Comparison of ENCODE assay signal across 8 cellular contexts in the genomic region with DNA sequence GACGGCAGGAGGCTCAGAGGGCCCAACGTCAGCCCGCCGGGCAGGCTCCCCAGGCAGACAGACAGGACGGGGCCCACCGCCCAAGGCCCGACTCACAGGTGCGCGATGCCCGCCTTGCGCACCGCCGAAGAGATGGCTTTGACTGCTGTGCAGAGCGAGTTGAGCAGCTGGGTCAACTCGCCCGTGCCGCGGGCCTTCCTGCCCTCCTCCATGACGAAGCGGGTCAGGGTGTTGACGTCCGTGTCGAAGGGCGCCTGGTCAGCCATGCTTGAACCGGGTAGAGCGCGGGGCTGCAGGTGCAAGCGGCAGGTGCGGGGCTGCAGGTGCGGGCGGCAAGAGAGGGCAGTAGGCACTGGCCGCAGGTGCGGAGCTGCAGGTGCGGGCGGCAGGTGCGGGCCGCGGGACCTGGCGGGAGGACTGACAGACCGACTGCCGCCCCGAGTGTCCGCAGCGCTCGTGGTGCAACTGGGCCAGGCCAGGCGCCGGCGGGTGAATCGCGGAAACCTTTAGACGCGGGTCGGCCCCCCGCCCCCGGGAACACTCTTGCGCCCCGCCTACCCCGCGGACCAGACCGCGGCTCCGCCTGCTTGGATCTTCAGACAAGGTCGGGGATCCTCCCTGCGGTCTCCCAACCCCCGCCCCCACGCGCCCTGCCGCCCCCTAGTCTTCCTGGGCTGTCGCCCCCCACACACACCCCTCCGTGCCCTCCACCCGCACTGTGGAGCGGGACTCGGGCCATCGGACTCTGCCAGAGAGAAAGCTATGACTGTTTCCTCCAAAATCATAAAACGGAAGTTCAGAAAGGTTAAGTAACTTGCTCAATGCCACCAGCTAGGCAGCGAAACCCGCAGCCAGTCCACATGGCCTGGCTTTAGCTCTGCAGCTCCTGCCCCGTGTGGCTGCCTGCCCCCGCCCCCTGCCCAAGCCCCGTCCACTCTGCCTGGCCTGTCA. TPM values are rescaled to one million over a fixed set of nuclear protein-coding genes. Genes with fewer than 3 reads are reported as not detected.
DNase-seq lines count a peak whose midpoint lies in the region; ATAC-seq and TF ChIP-seq lines count a peak whose summit lies in the region.

A gene (minus strand): TSS at position 474 of the 951 bp plus-strand sequence. CDS start 208 bp downstream, at position 266.

- ATAC-seq in effector memory CD8-positive, alpha-beta T cell (replicated peaks), result peak; percentile 76
- peak; percentile 81 for ATAC-seq in mucosa of descending colon

- no peak for TF ChIP-seq CTCF in mucosa of descending colon (IDR thresholded peaks at IDR 0.05)
- TF ChIP-seq CTCF in stomach (IDR thresholded peaks at IDR 0.05), result no peak

- no peak for TF ChIP-seq EP300 in stomach (IDR thresholded peaks at IDR 0.05)

- WGBS in stomach, 5 donors, result 1 to 6% (median 3%) methylated on average over 28 to 80 of the region's 80 CpGs

- H3K36me3 ChIP-seq in mucosa of descending colon (ENCODE audit: low read depth) (no peaks in the 10 kb centered on the region), stomach (no peaks in the 10 kb centered on the region)

- DNase-seq in ELF-1 (ENCODE audit: low read depth, low spot score), result peak; percentile 39
- peak; percentile 52 for DNase-seq in HT-29 (ENCODE audit: low spot score)
- peak; percentile 52 for DNase-seq in activated CD4-positive, alpha-beta memory T cell treated with anti-CD3 and anti-CD28 coated beads for 36 hours
- peak; percentile 15 to 18 (median 17) for DNase-seq in effector memory CD8-positive, alpha-beta T cell
- DNase-seq in mucosa of descending colon, result peak; percentile 77 to 83 (median 83)
- peak; percentile 64 for DNase-seq in stomach
- no peak for DNase-seq in amniotic stem cell (lab: John Stamatoyannopoulos, UW)
- DNase-seq in AG08395 (ENCODE audit: low spot score), result no peak

- H3K9me3 ChIP-seq in mucosa of descending colon (no peaks in the 10 kb centered on the region), stomach (no peaks in the 10 kb centered on the region)

- POLR2A ChIA-PET in activated CD4-positive, alpha-beta memory T cell treated with anti-CD3 and anti-CD28 coated beads for 36 hours (lab: Charles Lee), result no interaction called here

- H3K4me1 ChIP-seq in mucosa of descending colon (ENCODE audit: low read depth), result peaks cover 15% of the 10 kb centered on the region
- H3K4me1 ChIP-seq in stomach, result peaks cover 0 to 37% (median 28%) of the 10 kb centered on the region in 4 donors

- TF ChIP-seq POLR2A in stomach (IDR thresholded peaks at IDR 0.05), result no peak

- peaks cover 0 to 8% (median 0%) of the 10 kb centered on the region in 3 donors for H3K27me3 ChIP-seq in stomach

- H3K36me3 Mint-ChIP-seq in activated CD4-positive, alpha-beta memory T cell treated with anti-CD3 and anti-CD28 coated beads for 36 hours, result no peaks in the 10 kb centered on the region
- H3K36me3 Mint-ChIP-seq in effector memory CD8-positive, alpha-beta T cell (ENCODE audit: insufficient read depth), result peaks cover 5% of the 10 kb centered on the region

- H3K4me3 ChIP-seq in mucosa of descending colon, result peak within 1 kb of the TSS; percentile 23
- H3K4me3 ChIP-seq in stomach, result peak within 1 kb of the TSS; percentile 58 to 76 (median 62)

- CTCF ChIA-PET in activated CD4-positive, alpha-beta memory T cell treated with anti-CD3 and anti-CD28 coated beads for 36 hours (lab: Charles Lee), result interaction anchor here (1.1 kb wide), 1 partner anchor 13 kb away, joined by 3 read pairs; no protein-coding TSS in a partner anchor

- peak within 1 kb of the TSS; percentile 28 for H3K27ac Mint-ChIP-seq in activated CD4-positive, alpha-beta memory T cell treated with anti-CD3 and anti-CD28 coated beads for 36 hours
- peak within 1 kb of the TSS; percentile 55 to 81 for H3K27ac Mint-ChIP-seq in effector memory CD8-positive, alpha-beta T cell

- peak within 1 kb of the TSS; percentile 83 for H3K4me3 Mint-ChIP-seq in activated CD4-positive, alpha-beta memory T cell treated with anti-CD3 and anti-CD28 coated beads for 36 hours
- H3K4me3 Mint-ChIP-seq in effector memory CD8-positive, alpha-beta T cell, result peak within 1 kb of the TSS; percentile 84 to 86

- peaks cover 5% of the 10 kb centered on the region for H3K27me3 Mint-ChIP-seq in activated CD4-positive, alpha-beta memory T cell treated with anti-CD3 and anti-CD28 coated beads for 36 hours
- peaks cover 11 to 12% of the 10 kb centered on the region in 2 donors for H3K27me3 Mint-ChIP-seq in effector memory CD8-positive, alpha-beta T cell

- intact Hi-C loops in activated CD4-positive, alpha-beta memory T cell treated with anti-CD3 and anti-CD28 coated beads for 36 hours (cut with micrococcal nuclease), result no loop called here
- intact Hi-C loops in mucosa of descending colon (cut with DNase I, micrococcal nuclease) (no loop called here), stomach (cut with DNase I; ENCODE audit: low total_unique reads) (no loop called here)

- peaks cover 18% of the 10 kb centered on the region for H3K4me1 Mint-ChIP-seq in activated CD4-positive, alpha-beta memory T cell treated with anti-CD3 and anti-CD28 coated beads for 36 hours (ENCODE audit: low read depth)
- peaks cover 9% of the 10 kb centered on the region in 2 donors for H3K4me1 Mint-ChIP-seq in effector memory CD8-positive, alpha-beta T cell (ENCODE audit: low read depth in 2 of 2)

- H3K9me3 Mint-ChIP-seq in activated CD4-positive, alpha-beta memory T cell treated with anti-CD3 and anti-CD28 coated beads for 36 hours, result no peaks in the 10 kb centered on the region
- H3K9me3 Mint-ChIP-seq in effector memory CD8-positive, alpha-beta T cell, result no peaks in the 10 kb centered on the region

- H3K27ac ChIP-seq in stomach, result peak within 1 kb of the TSS; percentile 78 to 89 (median 84)

RNA-seq across cellular contexts. Expression of the gene that starts here (rescaled TPM):
- 53.5 and 63.3 TPM in 2 replicates for total RNA-seq in HT-29 (2014; rRNA removed; shearing (Covaris generic))
- total RNA-seq in activated CD4-positive, alpha-beta memory T cell treated with anti-CD3 and anti-CD28 coated beads for 36 hours, result under 1 TPM; 0.62 to 0.68 TPM
- 10 to 100 TPM; 17.6 to 52.4 (median 48.6) TPM for total RNA-seq in mucosa of descending colon
- 10 to 100 TPM; 10.7 to 89.1 (median 35.1) TPM for total RNA-seq in stomach
- polyA plus RNA-seq in stomach, result 100 to 1,000 TPM in 1 of 3 donors, 10 to 100 TPM in 2; 48.1 to 122 (median 61.4) TPM

Comparison
In these comparisons a context has a peak if more than half of its experiments do, and no peak if none do; other contexts are left out.
1. RNA of the gene that starts here (total RNA-seq): 53.5 to 63.3 TPM in HT-29, 17.6 to 52.4 TPM in mucosa of descending colon and 10.7 to 89.1 TPM in stomach; 0.62 to 0.68 TPM in activated CD4-positive, alpha-beta memory T cell treated with anti-CD3 and anti-CD28 coated beads for 36 hours; every median in the first group is over 4 times any median in the second.
2. Peak in DNase-seq in activated CD4-positive, alpha-beta memory T cell treated with anti-CD3 and anti-CD28 coated beads for 36 hours; RNA of the gene not detected or under 1 TPM.
3. DNase-seq: peak in ELF-1 (single experiment), HT-29 (single experiment), effector memory CD8-positive, alpha-beta T cell (3 of 3), mucosa of descending colon (3 of 3) and stomach (single experiment); none in amniotic stem cell (single experiment) and AG08395 (single experiment).